ENCODE assay signal across 28 cellular contexts in the genomic region with DNA sequence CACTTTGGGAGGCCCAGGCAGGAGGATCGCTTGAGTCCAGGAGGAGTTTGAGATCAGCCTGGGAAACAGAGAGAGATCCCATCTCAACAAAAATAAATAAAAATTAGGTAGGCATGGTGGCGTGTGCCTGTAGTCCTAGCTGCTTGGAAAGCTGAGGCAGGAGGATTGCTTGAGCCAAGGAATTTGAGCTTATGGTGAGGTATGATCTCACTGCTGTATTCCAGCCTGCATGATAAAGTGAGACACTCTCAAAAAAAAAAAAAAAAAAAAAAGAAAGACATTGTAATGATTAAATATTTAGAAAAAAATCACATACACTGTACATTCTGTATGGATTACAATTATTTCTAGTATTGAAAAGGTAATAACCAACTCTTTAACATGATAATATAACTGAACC.
"Had no signal": no experiment of that assay in that cellular context is flagged by ENCODE, and none has a peak within 500 bp of the region (broad histone marks: within the 10 kb centered on the region; RNA-seq: fewer than 3 reads in every experiment).

No MANE protein-coding gene starts in this region.

- DNase-seq: activated B cell treated with CpG ODN at 0.5 μM for 24 hours; activated CD4-positive, alpha-beta T cell treated with anti-CD3 and anti-CD28 coated beads for 1 hour; activated CD4-positive, alpha-beta T cell treated with anti-CD3 and anti-CD28 coated beads, Interleukin-2, amount 10 ng/mL, durations not matched to agents 24 days and 14 days; activated CD4-positive, alpha-beta T cell treated with anti-CD3 and anti-CD28 coated beads, Interleukin-2, amount 50 U/mL, for 48 hours; activated effector memory CD4-positive, alpha-beta T cell treated with anti-CD3 and anti-CD28 coated beads, Interleukin-2, amount 50 U/mL, for 16 hours; activated naive CD4-positive, alpha-beta T cell treated with Interleukin-2 at 50 U/mL for 16 hours; activated naive CD8-positive, alpha-beta T cell treated with anti-CD3 and anti-CD28 coated beads, Interleukin-2, amount 50 U/mL, for 24 hours; activated T-cell treated with anti-CD3 and anti-CD28 coated beads, Interleukin-2, amount 50 U/mL, for 4 hours; amygdala; brain microvascular endothelial cell; cerebellar nuclear complex; Karpas-422; NCI-H1048; NCI-H1930; NCI-H2171 treated with DMSO at 0.1 percent for 48 hours; NCI-H345; NCI-H510A; NK-92 treated with Interleukin-12 subunit alpha and Interleukin-12 subunit beta, amount 100 ng/mL, for 24 hours; OCI-M1; Right ventricle myocardium superior; SJCRH30; T-helper 17 cell; T-helper 9 cell had no signal

- H3K4me3 ChIP-seq: cardiac muscle cell, K562, SJCRH30 had no signal

- H3K4me1 Mint-ChIP-seq: activated B cell treated with CpG ODN at 0.5 μM for 24 hours; activated CD4-positive, alpha-beta T cell treated with anti-CD3 and anti-CD28 coated beads, Interleukin-2, amount 10 ng/mL, durations not matched to agents 24 days and 14 days; activated naive CD8-positive, alpha-beta T cell treated with anti-CD3 and anti-CD28 coated beads, Interleukin-2, amount 50 U/mL, for 24 hours; T-helper 17 cell had no signal

- H3K27ac ChIP-seq: brain microvascular endothelial cell, RWPE1, SJCRH30 had no signal

- H3K4me1 ChIP-seq: SJCRH30 had no signal

- H3K9me3 ChIP-seq: SJCRH30 had no signal

- H3K4me3 Mint-ChIP-seq: activated B cell treated with CpG ODN at 0.5 μM for 24 hours; activated CD4-positive, alpha-beta T cell treated with anti-CD3 and anti-CD28 coated beads, Interleukin-2, amount 10 ng/mL, durations not matched to agents 24 days and 14 days; activated naive CD8-positive, alpha-beta T cell treated with anti-CD3 and anti-CD28 coated beads, Interleukin-2, amount 50 U/mL, for 24 hours; activated T-cell treated with anti-CD3 and anti-CD28 coated beads, Interleukin-2, amount 50 U/mL, for 4 hours; T-helper 17 cell had no signal

- H3K36me3 Mint-ChIP-seq: activated naive CD4-positive, alpha-beta T cell treated with anti-CD3 and anti-CD28 coated beads, Interleukin-2, amount 50 U/mL, for 72 hours had no signal

- H3K27ac Mint-ChIP-seq: activated B cell treated with CpG ODN at 0.5 μM for 24 hours; activated CD4-positive, alpha-beta T cell treated with anti-CD3 and anti-CD28 coated beads, Interleukin-2, amount 10 ng/mL, durations not matched to agents 24 days and 14 days; activated naive CD4-positive, alpha-beta T cell treated with anti-CD3 and anti-CD28 coated beads, Interleukin-2, amount 50 U/mL, for 72 hours; activated naive CD8-positive, alpha-beta T cell treated with anti-CD3 and anti-CD28 coated beads, Interleukin-2, amount 50 U/mL, for 24 hours; T-helper 17 cell had no signal

- H3K9me3 Mint-ChIP-seq: activated naive CD8-positive, alpha-beta T cell treated with anti-CD3 and anti-CD28 coated beads, Interleukin-2, amount 50 U/mL, for 24 hours; activated T-cell treated with anti-CD3 and anti-CD28 coated beads, Interleukin-2, amount 50 U/mL, for 4 hours had no signal

- ATAC-seq: activated naive CD4-positive, alpha-beta T cell treated with anti-CD3 and anti-CD28 coated beads, Interleukin-2, amount 50 U/mL, for 72 hours; activated naive CD8-positive, alpha-beta T cell treated with anti-CD3 and anti-CD28 coated beads, Interleukin-2, amount 50 U/mL, for 24 hours; activated T-cell treated with anti-CD3 and anti-CD28 coated beads, Interleukin-2, amount 50 U/mL, for 4 hours; K562; Panc1; T-helper 17 cell had no signal

- H3K27me3 ChIP-seq: brain microvascular endothelial cell, cardiac muscle cell, SJCRH30 had no signal

- H3K36me3 ChIP-seq: brain microvascular endothelial cell, cardiac muscle cell, SJCRH30 had no signal

- H3K27me3 Mint-ChIP-seq: activated B cell treated with CpG ODN at 0.5 μM for 24 hours; activated CD4-positive, alpha-beta T cell treated with anti-CD3 and anti-CD28 coated beads, Interleukin-2, amount 10 ng/mL, durations not matched to agents 24 days and 14 days; activated naive CD8-positive, alpha-beta T cell treated with anti-CD3 and anti-CD28 coated beads, Interleukin-2, amount 50 U/mL, for 24 hours; T-helper 17 cell had no signal
